Comparison of ENCODE assay signal across 24 cellular contexts in genomic region chr2:241818229-241818942, GRCh38. TPM values are rescaled to one million over a fixed set of nuclear protein-coding genes. Genes with fewer than 3 reads are reported as not detected.
DNase-seq lines count a peak whose midpoint lies in the region; ATAC-seq and TF ChIP-seq lines count a peak whose summit lies in the region.
"Had no signal": no experiment of that assay in that cellular context is flagged by ENCODE, and none has a peak within 500 bp of the region (broad histone marks: within the 10 kb centered on the region; RNA-seq: fewer than 3 reads in every experiment).

No MANE protein-coding gene starts in this region.

- H3K27me3 Mint-ChIP-seq in natural killer cell (ENCODE audit: low read depth in 2 of 2) = peaks cover 0 to 13% of the 10 kb centered on the region in 2 donors
- H3K27me3 Mint-ChIP-seq: central memory CD8-positive, alpha-beta T cell had no signal

- H3K4me1 Mint-ChIP-seq in natural killer cell = peaks cover 7 to 34% of the 10 kb centered on the region in 2 donors

- no peak for TF ChIP-seq CTCF in natural killer cell (IDR thresholded peaks at IDR 0.05)

- ATAC-seq in natural killer cell (no peak), HG03097 (IDR thresholded peaks at IDR 0.05; ENCODE audit: low FRiP score, unreplicated experiment) (no peak), HG02678 (IDR thresholded peaks at IDR 0.05; ENCODE audit: unreplicated experiment) (no peak), GM21529 (IDR thresholded peaks at IDR 0.05; ENCODE audit: unreplicated experiment) (no peak)
- ATAC-seq: activated T-cell treated with anti-CD3 and anti-CD28 coated beads, Interleukin-2, amount 50 U/mL, for 4 hours; heart left ventricle had no signal

- peak; percentile 1 for DNase-seq in stimulated activated CD4-positive, alpha-beta T cell treated with anti-CD3 and anti-CD28 coated beads, Interleukin-4, amount 100 ng/mL, for 24 hours
- no peak for DNase-seq in stimulated activated CD4-positive, alpha-beta T cell treated with anti-CD3 and anti-CD28 coated beads, Interleukin-15, amount 100 ng/mL, for 24 hours
- DNase-seq in epidermal melanocyte (ENCODE audit: insufficient read length, low spot score) = peak; percentile 6
- peak; percentile 12 for DNase-seq in natural killer cell
- DNase-seq in ureter (ENCODE audit: low spot score) = peak; percentile 37
- DNase-seq: activated CD4-positive, alpha-beta T cell treated with anti-CD3 and anti-CD28 coated beads, Interleukin-2, amount 50 U/mL, for 4 hours; activated naive CD4-positive, alpha-beta T cell treated with anti-CD3 and anti-CD28 coated beads, Interleukin-2, amount 10 ng/mL, durations not matched to agents 7 days and 5 days; activated T-cell treated with anti-CD3 and anti-CD28 coated beads, Interleukin-2, amount 50 U/mL, for 4 hours; anterior cingulate cortex; CD4-positive, CD25-positive, alpha-beta regulatory T cell; NCI-H146; NCI-H69; occipital lobe; RPMI8226; SK-N-SH; stimulated activated CD4-positive, alpha-beta T cell treated with anti-CD3 and anti-CD28 coated beads, Interleukin-12 subunit alpha, Interleukin-12 subunit beta, amount 100 ng/mL, for 4 hours; WERI-Rb-1 had no signal

- H3K36me3 Mint-ChIP-seq in natural killer cell = no peaks in the 10 kb centered on the region
- H3K36me3 Mint-ChIP-seq: activated naive CD4-positive, alpha-beta T cell treated with anti-CD3 and anti-CD28 coated beads, Interleukin-2, amount 10 ng/mL, durations not matched to agents 7 days and 5 days; CD4-positive, CD25-positive, alpha-beta regulatory T cell had no signal

- H3K9me3 Mint-ChIP-seq in natural killer cell = no peaks in the 10 kb centered on the region
- H3K9me3 Mint-ChIP-seq: activated T-cell treated with anti-CD3 and anti-CD28 coated beads, Interleukin-2, amount 50 U/mL, for 4 hours; central memory CD8-positive, alpha-beta T cell had no signal

- H3K4me3 Mint-ChIP-seq in natural killer cell = no peak overlapping the region
- H3K4me3 Mint-ChIP-seq: activated naive CD4-positive, alpha-beta T cell treated with anti-CD3 and anti-CD28 coated beads, Interleukin-2, amount 10 ng/mL, durations not matched to agents 7 days and 5 days; activated T-cell treated with anti-CD3 and anti-CD28 coated beads, Interleukin-2, amount 50 U/mL, for 4 hours; CD4-positive, CD25-positive, alpha-beta regulatory T cell had no signal

- intact Hi-C loops in natural killer cell (cut with micrococcal nuclease) = no loop called here

- no peak overlapping the region for H3K27ac Mint-ChIP-seq in natural killer cell
- H3K27ac Mint-ChIP-seq: activated naive CD4-positive, alpha-beta T cell treated with anti-CD3 and anti-CD28 coated beads, Interleukin-2, amount 10 ng/mL, durations not matched to agents 7 days and 5 days; CD4-positive, CD25-positive, alpha-beta regulatory T cell had no signal

RNA-seq across cellular contexts. Expression of gene NEU4, which starts 9.4 kb away (rescaled TPM):
- total RNA-seq in natural killer cell (1 to 10 TPM in 2 of 3 donors, under 1 TPM in 1; 0.39 to 6.6 (median 2.2) TPM), ureter (0.49 TPM)

RNA-seq across cellular contexts. Expression of gene PDCD1, which starts 40.3 kb away (rescaled TPM):
- total RNA-seq in natural killer cell (under 1 TPM in 1 of 3 donors, not detected in 2; 0.45 TPM), ureter (0.57 TPM)
- total RNA-seq: HT-29, lung microvascular endothelial cell, occipital lobe had no signal

RNA-seq across cellular contexts. Expression of gene GAL3ST2, which starts 41.8 kb away (rescaled TPM):
- total RNA-seq in natural killer cell = under 1 TPM in 1 of 3 donors, not detected in 2; 0.88 TPM
- total RNA-seq in ureter = 0.47 TPM
- total RNA-seq: HT-29, lung microvascular endothelial cell had no signal

RNA-seq across cellular contexts. Expression of gene RTP5, which starts 51.1 kb away (rescaled TPM):
- total RNA-seq in natural killer cell (1 to 10 TPM in 1 of 3 donors, under 1 TPM in 2; 0.47 to 1.7 (median 0.68) TPM), ureter (0.21 TPM)
- total RNA-seq: heart left ventricle, HT-29, lung microvascular endothelial cell had no signal
